8 cellular contexts compared by ENCODE assay signal in the genomic region with DNA sequence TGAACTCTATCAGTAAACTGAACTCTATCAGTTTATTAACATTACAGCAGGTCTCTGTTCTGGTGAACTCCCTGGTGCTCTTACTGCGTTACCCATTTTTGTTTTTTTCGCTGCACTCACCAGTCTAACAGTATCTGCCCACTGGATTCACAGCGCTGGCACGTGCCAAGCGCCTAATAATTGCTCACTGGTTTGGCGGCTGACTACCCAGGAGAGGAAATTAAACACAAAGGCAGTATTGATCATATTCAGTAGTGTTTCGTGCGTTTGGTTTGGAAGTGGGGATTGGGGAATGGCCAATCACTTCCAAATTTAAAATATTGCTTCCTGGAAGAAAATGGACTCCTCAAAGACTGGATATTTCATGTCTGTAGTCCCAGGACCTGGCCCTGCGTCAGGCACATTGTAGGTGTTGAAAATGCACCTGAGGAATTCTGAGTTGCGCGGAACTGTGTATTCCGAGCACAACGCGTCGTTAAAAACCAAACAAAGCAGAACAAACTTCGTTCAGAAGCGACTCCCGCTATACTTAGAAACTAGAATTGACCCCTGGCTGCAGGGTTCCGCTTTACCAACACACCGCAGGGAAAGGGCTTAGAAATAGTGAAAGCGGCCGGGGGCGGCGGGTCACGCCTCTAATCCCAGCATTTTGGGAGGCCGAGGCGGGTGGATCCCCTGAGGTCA. TPM values are rescaled to one million over a fixed set of nuclear protein-coding genes. Genes with fewer than 3 reads are reported as not detected.
DNase-seq lines count a peak whose midpoint lies in the region; ATAC-seq and TF ChIP-seq lines count a peak whose summit lies in the region.

No MANE protein-coding gene starts in this region.

- CTCF ChIA-PET in PC-3 (lab: Charles Lee), result interaction anchor here (0.6 kb wide), 1 partner anchor 756 kb away, joined by 5 read pairs; no protein-coding TSS in a partner anchor

- BruUV-seq in PC-3 (replicated peaks; lab: Mats Ljungman, UMichigan), result no TSS peak

- H2AFZ ChIP-seq in PC-3 (ENCODE audit: low read length), result peak overlapping the region; percentile 99

- peak overlapping the region; percentile 66 for H3K27ac ChIP-seq in PC-3 (ENCODE audit: low read length)
- H3K27ac ChIP-seq in cardiac muscle cell, result peak overlapping the region; percentile 15

- H3K4me3 ChIP-seq in PC-3 (ENCODE audit: low read length) (peak overlapping the region; percentile 92), cardiac muscle cell (peak overlapping the region; percentile 58)

- no peaks in the 10 kb centered on the region for H3K9me3 Mint-ChIP-seq in activated naive CD8-positive, alpha-beta T cell (ENCODE audit: low read depth)

- H3K27me3 Mint-ChIP-seq in activated naive CD8-positive, alpha-beta T cell, result no peaks in the 10 kb centered on the region

- peaks cover 38% of the 10 kb centered on the region for H4K20me1 ChIP-seq in PC-3 (ENCODE audit: low read length)

- H3F3A ChIP-seq in PC-3 (ENCODE audit: low read length, unreplicated experiment), result peaks cover 9% of the 10 kb centered on the region

- H3K4me3 Mint-ChIP-seq in activated naive CD8-positive, alpha-beta T cell, result peak overlapping the region; percentile 97

- H3K36me3 ChIP-seq in PC-3 (ENCODE audit: low read depth, low read length) (peaks cover 38% of the 10 kb centered on the region), cardiac muscle cell (peaks cover 26% of the 10 kb centered on the region)

- no peaks in the 10 kb centered on the region for H3K9me2 ChIP-seq in PC-3 (replicated peaks; ENCODE audit: low read length)

- H3K4me2 ChIP-seq in PC-3 (ENCODE audit: low read length), result peak overlapping the region; percentile 98

- H3K4me1 ChIP-seq in PC-3 (ENCODE audit: insufficient read depth, low read length) (peaks cover 21% of the 10 kb centered on the region), cardiac muscle cell (ENCODE audit: low read depth) (peaks cover 16% of the 10 kb centered on the region)

- H3K9ac ChIP-seq in PC-3 (ENCODE audit: low read length), result peak overlapping the region; percentile 98

- intact Hi-C loops in PC-3 (cut with micrococcal nuclease), result no loop called here

- peak; percentile 30 for ATAC-seq in GM18870 (IDR thresholded peaks at IDR 0.05; ENCODE audit: unreplicated experiment)
- peak; percentile 19 for ATAC-seq in HG03196 (IDR thresholded peaks at IDR 0.05; ENCODE audit: unreplicated experiment)
- ATAC-seq in PC-3, result peak; percentile 28

- H3K9me3 ChIP-seq in PC-3 (ENCODE audit: low read length), result no peaks in the 10 kb centered on the region
- H3K9me3 ChIP-seq in cardiac muscle cell (ENCODE audit: low read depth), result no peaks in the 10 kb centered on the region

- TF ChIP-seq CTCF in PC-3 (conservative IDR thresholded peaks at IDR 0.05; ENCODE audit: low read depth, low read length) (no peak), cardiac muscle cell (IDR thresholded peaks at IDR 0.05; ENCODE audit: low read depth, low read length) (no peak)

- POLR2A ChIA-PET in PC-3 (lab: Charles Lee; ENCODE audit: unreplicated experiment), result interaction anchor here (0.6 to 0.7 kb wide), 4 partner anchors 63 to 1063 kb away, joined by 3 to 17 read pairs (median 8); no protein-coding TSS in a partner anchor

- H3K36me3 Mint-ChIP-seq in activated naive CD8-positive, alpha-beta T cell, result peaks cover 32% of the 10 kb centered on the region

- H3K27ac Mint-ChIP-seq in activated naive CD8-positive, alpha-beta T cell, result peak overlapping the region; percentile 99

- H3K27me3 ChIP-seq in PC-3 (ENCODE audit: low read length), result no peaks in the 10 kb centered on the region
- H3K27me3 ChIP-seq in cardiac muscle cell, result no peaks in the 10 kb centered on the region

- DNase-seq in Ammon's horn (ENCODE audit: low spot score) (peak; percentile 51), PC-3 (peak; percentile 34), cardiac muscle cell (ENCODE audit: low read depth in 1 of 2, low spot score in 1 of 2) (peak; percentile 41 to 49), pons (ENCODE audit: low spot score) (peak; percentile 80), AG08395 (ENCODE audit: low spot score) (no peak)

- peaks cover 47% of the 10 kb centered on the region for H3K79me2 ChIP-seq in PC-3 (ENCODE audit: low read length)

- H3K4me1 Mint-ChIP-seq in activated naive CD8-positive, alpha-beta T cell (ENCODE audit: low read depth), result peaks cover 34% of the 10 kb centered on the region

RNA-seq across cellular contexts. Expression of a gene that starts 1.1 kb away (rescaled TPM):
- 770 and 1,189 TPM in 2 replicates for total RNA-seq in PC-3 (2014; rRNA removed)
- total RNA-seq in cardiac muscle cell, result 579 and 830 TPM in 2 replicates
- polyA plus RNA-seq in cardiac muscle cell, result 348 and 386 TPM in 2 replicates

RNA-seq across cellular contexts. Expression of a gene that starts 14.9 kb away (rescaled TPM):
- total RNA-seq in PC-3 (2014; rRNA removed), result 8.4 and 9.1 TPM in 2 replicates
- total RNA-seq in cardiac muscle cell, result 9.3 and 12.6 TPM in 2 replicates
- polyA plus RNA-seq in cardiac muscle cell, result 18.7 and 24.8 TPM in 2 replicates

RNA-seq across cellular contexts. Expression of a gene that starts 55.6 kb away (rescaled TPM):
- total RNA-seq in PC-3 (2014; rRNA removed) (not detected in 2 replicates), cardiac muscle cell (not detected in 2 replicates)
- polyA plus RNA-seq in cardiac muscle cell, result not detected in 2 replicates
